ENCODE assay signal across 16 cellular contexts in genomic region chr2:26671691-26672090, GRCh38. TPM values are rescaled to one million over a fixed set of nuclear protein-coding genes. Genes with fewer than 3 reads are reported as not detected.
DNase-seq lines count a peak whose midpoint lies in the region; ATAC-seq and TF ChIP-seq lines count a peak whose summit lies in the region.
"Had no signal": no experiment of that assay in that cellular context is flagged by ENCODE, and none has a peak within 500 bp of the region (broad histone marks: within the 10 kb centered on the region; RNA-seq: fewer than 3 reads in every experiment).

No MANE protein-coding gene starts in this region.

- H3K36me3 ChIP-seq in BE2C (no peaks in the 10 kb centered on the region), SK-N-MC (ENCODE audit: insufficient read depth, low read length) (no peaks in the 10 kb centered on the region), sigmoid colon (no peaks in the 10 kb centered on the region), brain microvascular endothelial cell (replicated peaks) (no peaks in the 10 kb centered on the region)
- H3K36me3 ChIP-seq: BLaER1 treated with 17β-estradiol and CSF1 and Interleukin-3, amounts not matched to agents 10 nM and 100 nM had no signal

- in situ Hi-C loops in brain microvascular endothelial cell (cut with HindIII; ENCODE audit: low pct_ligation_motif_present, low sequenced_read_pairs), result no loop called here

- no peak for TF ChIP-seq POLR2A in sigmoid colon (IDR thresholded peaks at IDR 0.05)

- TF ChIP-seq CTCF in BE2C (IDR thresholded peaks at IDR 0.05; ENCODE audit: low read depth, low read length) (no peak), sigmoid colon (IDR thresholded peaks at IDR 0.05) (no peak), brain microvascular endothelial cell (IDR thresholded peaks at IDR 0.05; ENCODE audit: low read depth, low read length, missing control alignments) (no peak)

- peak overlapping the region; percentile 94 for H3K27ac ChIP-seq in SK-N-MC
- H3K27ac ChIP-seq in sigmoid colon, result no peak overlapping the region
- H3K27ac ChIP-seq in brain microvascular endothelial cell, result no peak overlapping the region
- H3K27ac ChIP-seq: BLaER1 treated with 17β-estradiol and CSF1 and Interleukin-3, amounts not matched to agents 10 nM and 100 nM had no signal

- 80 to 84% methylated on average over 5 of the region's 5 CpGs for WGBS in sigmoid colon, 2 donors

- ATAC-seq in HG03097 (IDR thresholded peaks at IDR 0.05; ENCODE audit: low FRiP score, unreplicated experiment) (no peak), HG02571 (IDR thresholded peaks at IDR 0.05; ENCODE audit: unreplicated experiment) (no peak)
- ATAC-seq: HCT116, HepG2 had no signal

- intact Hi-C loops in sigmoid colon (cut with DNase I), result no loop called here

- H3K9ac ChIP-seq in SK-N-MC (ENCODE audit: insufficient read length), result no peak overlapping the region
- H3K9ac ChIP-seq: BLaER1 treated with 17β-estradiol and CSF1 and Interleukin-3, amounts not matched to agents 10 nM and 100 nM had no signal

- H3K4me1 ChIP-seq in BE2C (peaks cover 18% of the 10 kb centered on the region), sigmoid colon (peaks cover 0 to 8% (median 0%) of the 10 kb centered on the region in 4 donors)

- H3K27me3 ChIP-seq in BE2C (no peaks in the 10 kb centered on the region), sigmoid colon (no peaks in the 10 kb centered on the region), brain microvascular endothelial cell (replicated peaks) (peaks cover 23% of the 10 kb centered on the region)
- H3K27me3 ChIP-seq: BLaER1 treated with 17β-estradiol and CSF1 and Interleukin-3, amounts not matched to agents 10 nM and 100 nM had no signal

- no peak overlapping the region for H3K4me3 ChIP-seq in BE2C (ENCODE audit: low read depth, low read length)
- H3K4me3 ChIP-seq in SK-N-MC, result no peak overlapping the region
- no peak overlapping the region for H3K4me3 ChIP-seq in sigmoid colon
- no peak overlapping the region for H3K4me3 ChIP-seq in brain microvascular endothelial cell (ENCODE audit: low read depth, low read length)
- H3K4me3 ChIP-seq: BLaER1 treated with 17β-estradiol and CSF1 and Interleukin-3, amounts not matched to agents 10 nM and 100 nM had no signal

- H3K9me3 ChIP-seq in BE2C (no peaks in the 10 kb centered on the region), SK-N-MC (ENCODE audit: low read depth, low read length) (no peaks in the 10 kb centered on the region), sigmoid colon (no peaks in the 10 kb centered on the region)

- DNase-seq in BE2C (peak; percentile 1), SK-N-MC (ENCODE audit: low read depth, low spot score) (no peak), ecto neural progenitor cell (ENCODE audit: low spot score) (peak; percentile 29), sigmoid colon (peak; percentile 38), brain microvascular endothelial cell (no peak)
- DNase-seq: 8988T; AML-193; CD4-positive, CD25-positive, alpha-beta regulatory T cell; DMS53; GF-D8 had no signal

- no peak for TF ChIP-seq EP300 in sigmoid colon (IDR thresholded peaks at IDR 0.05)

RNA-seq across cellular contexts. Expression of gene KCNK3, which starts 20.8 kb away (rescaled TPM):
- polyA plus RNA-seq in BE2C (2012; ENCODE audit: insufficient read depth, insufficient read length, low read depth), result 58.2 TPM
- total RNA-seq in sigmoid colon, result 10 to 100 TPM in 1 of 4 donors, 1 to 10 TPM in 3; 2.9 to 12.2 (median 6.1) TPM
- 1 to 10 TPM in 1 of 3 donors, under 1 TPM in 2; under 0.01 to 2.3 (median 0.23) TPM for polyA plus RNA-seq in sigmoid colon
- total RNA-seq: CD4-positive, CD25-positive, alpha-beta regulatory T cell; HepG2 had no signal
- polyA plus RNA-seq: CD4-positive, CD25-positive, alpha-beta regulatory T cell; HepG2 had no signal

RNA-seq across cellular contexts. Expression of gene CIB4, which starts 30.5 kb away (rescaled TPM):
- polyA plus RNA-seq in BE2C (2012; ENCODE audit: insufficient read depth, insufficient read length, low read depth), result not detected
- not detected for total RNA-seq in sigmoid colon
- not detected for polyA plus RNA-seq in sigmoid colon
- total RNA-seq: CD4-positive, CD25-positive, alpha-beta regulatory T cell; H4; HepG2 had no signal
- polyA plus RNA-seq: CD4-positive, CD25-positive, alpha-beta regulatory T cell; HepG2 had no signal

Comparison
In these comparisons a context has a peak if more than half of its experiments do, and no peak if none do; other contexts are left out.
1. DNase-seq: peak in BE2C (single experiment), ecto neural progenitor cell (single experiment) and sigmoid colon (single experiment); none in SK-N-MC (single experiment) and brain microvascular endothelial cell (single experiment).